1 cellular context compared by ENCODE assay signal in the genomic region with DNA sequence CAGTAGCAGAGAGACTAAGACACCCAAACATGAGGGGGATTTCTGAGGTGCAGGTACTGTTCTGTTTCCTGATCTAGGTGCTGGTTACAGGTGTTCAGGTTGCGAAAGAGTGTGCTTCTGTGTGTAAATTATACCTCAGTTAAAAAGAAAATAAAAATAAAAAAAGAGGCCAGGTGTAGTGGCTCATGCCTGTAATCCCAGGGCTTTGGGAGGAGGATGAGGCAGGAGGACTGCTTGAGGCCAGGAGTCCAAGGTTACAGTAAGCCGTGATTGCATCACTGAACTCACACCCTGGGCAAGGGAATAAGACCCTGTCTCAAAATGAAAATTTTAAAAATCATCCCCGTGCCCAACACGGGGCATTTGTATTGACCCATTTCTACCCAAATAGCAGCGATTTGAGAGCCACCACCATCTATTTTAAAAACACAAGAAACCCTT.
A peak's percentile ranks its signal among the peaks of the same experiment; 100 is the strongest.
TF ChIP-seq lines count a peak whose summit lies in the region.

No MANE protein-coding gene starts in this region.

TF ChIP-seq in HepG2, 621 proteins besides CTCF, POLR2A, EP300 and RAD21 (continued from another document):
- no peak for TF ChIP-seq ZNF83 (CRISPR knock-in tag; IDR thresholded peaks at IDR 0.05; ENCODE audit: borderline replicate concordance)
- no peak for TF ChIP-seq YEATS2 (CRISPR knock-in tag; IDR thresholded peaks at IDR 0.05; ENCODE audit: borderline replicate concordance)
- no peak for TF ChIP-seq ZNF205 (CRISPR knock-in tag; IDR thresholded peaks at IDR 0.05)
- TF ChIP-seq, protein P1, sequence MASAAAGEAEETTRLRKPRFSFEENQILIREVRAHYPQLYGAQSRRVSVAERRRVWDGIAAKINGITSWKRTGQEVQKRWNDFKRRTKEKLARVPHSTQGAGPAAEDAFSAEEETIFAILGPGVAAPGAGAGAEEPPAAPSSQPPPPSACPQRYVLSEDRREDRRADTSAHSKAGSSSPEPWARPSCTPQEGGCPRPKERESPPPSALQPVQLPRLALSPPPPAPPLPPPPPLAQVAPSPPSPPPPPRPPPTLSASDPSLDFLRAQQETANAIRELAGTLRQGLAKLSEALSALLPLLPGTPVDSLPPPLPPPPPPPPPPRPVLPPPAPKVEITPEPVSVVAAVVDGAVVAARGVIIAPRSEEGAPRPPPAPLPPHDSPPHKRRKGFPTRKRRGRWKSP (CRISPR knock-in tag; IDR thresholded peaks at IDR 0.05): no peak
- no peak for TF ChIP-seq FOXA1 (IDR thresholded peaks at IDR 0.05)
- no peak for TF ChIP-seq FOXA1 (CRISPR knock-in tag; IDR thresholded peaks at IDR 0.05)
- TF ChIP-seq ZNF160 (CRISPR knock-in tag; IDR thresholded peaks at IDR 0.05): no peak
- no peak for TF ChIP-seq ZNF614 (CRISPR knock-in tag; IDR thresholded peaks at IDR 0.05; ENCODE audit: borderline replicate concordance)
- TF ChIP-seq ZEB1 (IDR thresholded peaks at IDR 0.05; ENCODE audit: insufficient replicate concordance, low read depth): peak; percentile 71
